2 cellular contexts compared by ENCODE assay signal in the genomic region with DNA sequence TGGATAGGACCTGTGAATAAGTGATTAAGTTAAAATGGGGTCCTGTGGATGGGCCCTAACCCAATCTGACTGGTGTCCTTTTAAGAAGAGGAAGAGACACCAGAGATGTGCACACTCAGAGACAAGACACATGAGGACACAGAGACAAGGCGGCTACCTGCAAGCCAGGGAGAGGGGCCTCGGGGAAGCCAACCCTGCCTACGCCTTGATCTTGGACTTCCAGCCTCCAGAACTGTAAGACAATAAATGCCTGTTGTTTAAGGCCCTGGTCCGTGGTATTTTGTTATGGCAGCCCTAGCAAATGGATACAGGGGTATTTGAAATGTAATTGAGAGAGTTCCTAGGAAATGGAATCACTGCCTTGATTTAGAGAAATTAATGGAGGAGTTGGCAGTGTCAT.
TF ChIP-seq lines count a peak whose summit lies in the region.

No MANE protein-coding gene starts in this region.

TF ChIP-seq in K562, 482 proteins besides CTCF, POLR2A, EP300 and RAD21:
- TF ChIP-seq POLR2G (IDR thresholded peaks at IDR 0.05; ENCODE audit: low read depth, low read length) = no peak
- no peak for TF ChIP-seq EGR1 (conservative IDR thresholded peaks at IDR 0.05)
- TF ChIP-seq ZNF766 (CRISPR knock-in tag; conservative IDR thresholded peaks at IDR 0.05) = no peak
- TF ChIP-seq SMAD3 (CRISPR knock-in tag; conservative IDR thresholded peaks at IDR 0.05) = no peak
- no peak for TF ChIP-seq CCNT2 (IDR thresholded peaks at IDR 0.05; ENCODE audit: borderline replicate concordance, extremely low read depth, insufficient read length, low read depth, low read length)
- TF ChIP-seq, protein P1, sequence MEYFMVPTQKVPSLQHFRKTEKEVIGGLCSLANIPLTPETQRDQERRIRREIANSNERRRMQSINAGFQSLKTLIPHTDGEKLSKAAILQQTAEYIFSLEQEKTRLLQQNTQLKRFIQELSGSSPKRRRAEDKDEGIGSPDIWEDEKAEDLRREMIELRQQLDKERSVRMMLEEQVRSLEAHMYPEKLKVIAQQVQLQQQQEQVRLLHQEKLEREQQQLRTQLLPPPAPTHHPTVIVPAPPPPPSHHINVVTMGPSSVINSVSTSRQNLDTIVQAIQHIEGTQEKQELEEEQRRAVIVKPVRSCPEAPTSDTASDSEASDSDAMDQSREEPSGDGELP (CRISPR knock-in tag; IDR thresholded peaks at IDR 0.05; ENCODE audit: borderline replicate concordance) = no peak
- no peak for TF ChIP-seq DACH1 (IDR thresholded peaks at IDR 0.05; ENCODE audit: partially characterized antibody)
- no peak for TF ChIP-seq C11orf30 (IDR thresholded peaks at IDR 0.05; ENCODE audit: low read depth)
- TF ChIP-seq, protein P2, sequence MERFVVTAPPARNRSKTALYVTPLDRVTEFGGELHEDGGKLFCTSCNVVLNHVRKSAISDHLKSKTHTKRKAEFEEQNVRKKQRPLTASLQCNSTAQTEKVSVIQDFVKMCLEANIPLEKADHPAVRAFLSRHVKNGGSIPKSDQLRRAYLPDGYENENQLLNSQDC (CRISPR knock-in tag; IDR thresholded peaks at IDR 0.05) = no peak
- TF ChIP-seq E2F3 (CRISPR knock-in tag; IDR thresholded peaks at IDR 0.05) = no peak
- TF ChIP-seq ZNF79 (CRISPR knock-in tag; IDR thresholded peaks at IDR 0.05; ENCODE audit: low read depth) = no peak
- TF ChIP-seq ATF1 (CRISPR knock-in tag; IDR thresholded peaks at IDR 0.05) = no peak
- TF ChIP-seq ATF1 (tag; IDR thresholded peaks at IDR 0.05) = no peak
- TF ChIP-seq TRIM24 (IDR thresholded peaks at IDR 0.05) = no peak
- TF ChIP-seq PHF21A (IDR thresholded peaks at IDR 0.05; ENCODE audit: borderline replicate concordance, low read depth) = no peak
- no peak for TF ChIP-seq ZBTB7A (IDR thresholded peaks at IDR 0.05; ENCODE audit: borderline replicate concordance, control insufficient read depth, low read depth, low read length)
- no peak for TF ChIP-seq PRMT5 (CRISPR knock-in tag; IDR thresholded peaks at IDR 0.05)
- TF ChIP-seq MEF2A (IDR thresholded peaks at IDR 0.05; ENCODE audit: control insufficient read depth, low read depth, low read length) = no peak
- TF ChIP-seq, protein P3, sequence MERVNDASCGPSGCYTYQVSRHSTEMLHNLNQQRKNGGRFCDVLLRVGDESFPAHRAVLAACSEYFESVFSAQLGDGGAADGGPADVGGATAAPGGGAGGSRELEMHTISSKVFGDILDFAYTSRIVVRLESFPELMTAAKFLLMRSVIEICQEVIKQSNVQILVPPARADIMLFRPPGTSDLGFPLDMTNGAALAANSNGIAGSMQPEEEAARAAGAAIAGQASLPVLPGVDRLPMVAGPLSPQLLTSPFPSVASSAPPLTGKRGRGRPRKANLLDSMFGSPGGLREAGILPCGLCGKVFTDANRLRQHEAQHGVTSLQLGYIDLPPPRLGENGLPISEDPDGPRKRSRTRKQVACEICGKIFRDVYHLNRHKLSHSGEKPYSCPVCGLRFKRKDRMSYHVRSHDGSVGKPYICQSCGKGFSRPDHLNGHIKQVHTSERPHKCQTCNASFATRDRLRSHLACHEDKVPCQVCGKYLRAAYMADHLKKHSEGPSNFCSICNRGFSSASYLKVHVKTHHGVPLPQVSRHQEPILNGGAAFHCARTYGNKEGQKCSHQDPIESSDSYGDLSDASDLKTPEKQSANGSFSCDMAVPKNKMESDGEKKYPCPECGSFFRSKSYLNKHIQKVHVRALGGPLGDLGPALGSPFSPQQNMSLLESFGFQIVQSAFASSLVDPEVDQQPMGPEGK (CRISPR knock-in tag; IDR thresholded peaks at IDR 0.05; ENCODE audit: borderline replicate concordance) = no peak

TF ChIP-seq in H1, 55 proteins besides CTCF, POLR2A, EP300 and RAD21:
- TF ChIP-seq SAP30 (IDR thresholded peaks at IDR 0.05; ENCODE audit: insufficient read depth, insufficient replicate concordance, low read length) = no peak
TF ChIP-seq in H1: peak in this region for 0.
